ENCODE assay signal across 8 cellular contexts in genomic region chr3:53348118-53348517, GRCh38. TPM values are rescaled to one million over a fixed set of nuclear protein-coding genes. Genes with fewer than 3 reads are reported as not detected.
DNase-seq lines count a peak whose midpoint lies in the region; ATAC-seq, FAIRE-seq and TF ChIP-seq lines count a peak whose summit lies in the region.
"Not testable (repeated sequence)": the region's sequence is repeated elsewhere in the genome, so short reads cannot be mapped to it uniquely, and the experiment has no call there.

No MANE protein-coding gene starts in this region.

- peak overlapping the region; percentile 92 for H3K9ac ChIP-seq in HCT116 (ENCODE audit: low read length)
- peak overlapping the region; percentile 87 for H3K9ac ChIP-seq in SK-N-MC (ENCODE audit: insufficient read length)
- H3K9ac ChIP-seq in H1 (replicated peaks in 1 of 4; ENCODE audit: extremely low read depth in 1 of 4, low read depth in 3 of 4, low read length in 3 of 4) = peak overlapping the region in 3 of 4 experiments; percentile 51 to 77 (median 71); a peak in 5 of 7 replicates
- peak overlapping the region; percentile 83 for H3K9ac ChIP-seq in iPS-18a (ENCODE audit: low read length)

- peak overlapping the region; percentile 66; the same call in 1 of the 2 replicates for H2BK5ac ChIP-seq in H1 (ENCODE audit: low read depth, low read length)

- not testable (repeated sequence) for TF ChIP-seq CTCF in AG04449 (IDR thresholded peaks at IDR 0.05; ENCODE audit: insufficient read depth, low read length, missing control alignments); HCT116 (IDR thresholded peaks at IDR 0.05 in 2 of 3, conservative IDR thresholded peaks at IDR 0.05 in 1 of 3; ENCODE audit: borderline replicate concordance in 1 of 3, insufficient read depth in 1 of 3, low read depth in 2 of 3, low read length in 2 of 3); H1 (IDR thresholded peaks at IDR 0.05; ENCODE audit: control extremely low read depth in 1 of 3, insufficient read depth in 1 of 3, low read depth in 1 of 3, low read length in 3 of 3); nephron (IDR thresholded peaks at IDR 0.05; ENCODE audit: unreplicated experiment in 3 of 3)

- not testable (repeated sequence) for H4K8ac ChIP-seq in H1 (ENCODE audit: extremely low read depth, insufficient read depth, low read length)

- H3K27ac ChIP-seq in HCT116 (ENCODE audit: low read depth, low read length) = peak overlapping the region; percentile 83
- peak overlapping the region; percentile 83; the same call in 1 of the 2 replicates for H3K27ac ChIP-seq in SK-N-MC
- H3K27ac ChIP-seq in H1 (ENCODE audit: low read depth, low read length) = peak overlapping the region; percentile 86; the same call in 1 of the 2 replicates
- H3K27ac ChIP-seq in iPS-18a (ENCODE audit: low read length) = peak overlapping the region; percentile 40

- H3K9me2 ChIP-seq in HCT116 (ENCODE audit: insufficient read depth) = not testable (repeated sequence)

- not testable (repeated sequence) for H3K79me1 ChIP-seq in H1 (ENCODE audit: low read depth, low read length)

- H3K4ac ChIP-seq in H1 (replicated peaks; ENCODE audit: insufficient read length, low read depth, low read length) = not testable (repeated sequence)

- not testable (repeated sequence) for H2BK15ac ChIP-seq in H1 (ENCODE audit: low read length)

- not testable (repeated sequence) for H3K27me3 Mint-ChIP-seq in activated naive CD8-positive, alpha-beta T cell treated with anti-CD3 and anti-CD28 coated beads, Interleukin-2, amount 10 ng/mL, durations not matched to agents 7 days and 5 days; nephron (ENCODE audit: low read depth); stimulated activated naive B cell treated with anti-CD40 and anti-IgM and Interleukin-4, amounts not matched to agents 10 μg/mL and 1 μg/mL and 100 μg/mL, for 72 hours

- TF ChIP-seq RAD21 in HCT116 (IDR thresholded peaks at IDR 0.05; ENCODE audit: low read depth); H1 (IDR thresholded peaks at IDR 0.05 in 1 of 2, conservative IDR thresholded peaks at IDR 0.05 in 1 of 2; ENCODE audit: low read depth in 2 of 2, low read length in 2 of 2): not testable (repeated sequence)

- H3K56ac ChIP-seq in H1 (replicated peaks; ENCODE audit: insufficient read length, low read depth, low read length) = not testable (repeated sequence)

- peak overlapping the region; percentile 89 for H3K4me2 ChIP-seq in HCT116 (ENCODE audit: low read length)
- H3K4me2 ChIP-seq in H1 (ENCODE audit: insufficient read depth in 1 of 2, low read depth in 2 of 2, low read length in 2 of 2) = peak overlapping the region; percentile 85 to 93

- H3K4me3 Mint-ChIP-seq in activated naive CD8-positive, alpha-beta T cell treated with anti-CD3 and anti-CD28 coated beads, Interleukin-2, amount 10 ng/mL, durations not matched to agents 7 days and 5 days = peak overlapping the region; percentile 97
- H3K4me3 Mint-ChIP-seq in nephron = peak overlapping the region; percentile 99 to 100 (median 99)
- peak overlapping the region; percentile 97 to 98 for H3K4me3 Mint-ChIP-seq in stimulated activated naive B cell treated with anti-CD40 and anti-IgM and Interleukin-4, amounts not matched to agents 10 μg/mL and 1 μg/mL and 100 μg/mL, for 72 hours

- 82% methylated on average over 19 of the region's 19 CpGs; no CpG with 5 or more reads in 1 of the 2 experiments for WGBS in H1 (ENCODE audit: extremely low coverage in 1 of 2, insufficient coverage in 1 of 2, insufficient read length in 1 of 2, insufficient replicate concordance in 2 of 2, low coverage in 1 of 2, low lambda C conversion rate in 2 of 2, missing lambda C conversion rate in 1 of 2), 2 experiments

- H3K27me3 ChIP-seq in HCT116 (ENCODE audit: insufficient read depth, low read length); H1 (replicated peaks in 1 of 4; ENCODE audit: control insufficient read depth in 3 of 4, extremely low read depth in 1 of 4, insufficient read depth in 3 of 4, low read length in 3 of 4); iPS-18a (ENCODE audit: control insufficient read depth, insufficient read depth, low read length): not testable (repeated sequence)

- H3K23me2 ChIP-seq in H1 (ENCODE audit: low read depth, low read length) = not testable (repeated sequence)

- not testable (repeated sequence) for H3K36me3 Mint-ChIP-seq in activated naive CD8-positive, alpha-beta T cell treated with anti-CD3 and anti-CD28 coated beads, Interleukin-2, amount 10 ng/mL, durations not matched to agents 7 days and 5 days
- peaks cover 15% of the 10 kb centered on the region for H3K36me3 Mint-ChIP-seq in nephron (ENCODE audit: low read depth)
- peaks cover 9 to 12% of the 10 kb centered on the region in 2 donors for H3K36me3 Mint-ChIP-seq in stimulated activated naive B cell treated with anti-CD40 and anti-IgM and Interleukin-4, amounts not matched to agents 10 μg/mL and 1 μg/mL and 100 μg/mL, for 72 hours

- FAIRE-seq in H1 (lab: Jason Lieb, UNC) = not testable (repeated sequence)

- not testable (repeated sequence) for DNase-seq in AG04449 (ENCODE audit: low read depth, low spot score); HCT116 (ENCODE audit: low read depth, low spot score); SK-N-MC (ENCODE audit: low read depth, low spot score); activated naive CD8-positive, alpha-beta T cell treated with anti-CD3 and anti-CD28 coated beads, Interleukin-2, amount 10 ng/mL, durations not matched to agents 7 days and 5 days; stimulated activated naive B cell treated with anti-CD40 and anti-IgM and Interleukin-4, amounts not matched to agents 10 μg/mL and 1 μg/mL and 100 μg/mL, for 72 hours
- DNase-seq in H1 (ENCODE audit: low read depth in 1 of 2, low spot score in 2 of 2) = peak in 1 of 2 experiments; percentile 45

- ATAC-seq in HCT116; activated naive CD8-positive, alpha-beta T cell treated with anti-CD3 and anti-CD28 coated beads, Interleukin-2, amount 10 ng/mL, durations not matched to agents 7 days and 5 days (ENCODE audit: low read depth); stimulated activated naive B cell treated with anti-CD40 and anti-IgM and Interleukin-4, amounts not matched to agents 10 μg/mL and 1 μg/mL and 100 μg/mL, for 72 hours (replicated peaks): not testable (repeated sequence)

- peaks cover 6 to 26% of the 10 kb centered on the region in 2 experiments for H3K4me1 ChIP-seq in HCT116 (ENCODE audit: control insufficient read depth in 1 of 2, insufficient read depth in 2 of 2, low read length in 2 of 2)
- not testable (repeated sequence) for H3K4me1 ChIP-seq in H1 (replicated peaks in 1 of 4; ENCODE audit: control insufficient read depth in 3 of 4, insufficient read depth in 4 of 4, low read length in 3 of 4); iPS-18a (ENCODE audit: control insufficient read depth, low read depth, low read length)

- RAD21 ChIA-PET in HCT116 (lab: Charles Lee; ENCODE audit: low non-redundant PET in 1 of 2, low total read pairs in 2 of 2, uncharacterized antibody in 2 of 2, unreplicated experiment in 2 of 2) = not testable (repeated sequence)

- CTCF ChIA-PET in AG04449 (lab: Yijun Ruan, JAX) = interaction anchor here (0.7 to 2.6 kb wide), 4 partner anchors 9 to 152 kb away, joined by 3 to 8 read pairs (median 4); no protein-coding TSS in a partner anchor
- CTCF ChIA-PET in HCT116 (lab: Charles Lee) = interaction anchor here (1.0 kb wide), 1 partner anchor 362 kb away, joined by 3 read pairs; no protein-coding TSS in a partner anchor
- CTCF ChIA-PET in H1 (lab: Charles Lee; ENCODE audit: partially characterized antibody) = interaction anchor here (0.6 to 1.9 kb wide), 9 partner anchors 12 to 629 kb away, joined by 3 to 6 read pairs (median 4); no protein-coding TSS in a partner anchor

- peak overlapping the region; percentile 97 for H3K4me3 ChIP-seq in AG04449 (ENCODE audit: low read depth, low read length)
- H3K4me3 ChIP-seq in HCT116 (replicated peaks in 1 of 2; ENCODE audit: low read depth in 1 of 2, low read length in 2 of 2) = peak overlapping the region; percentile 69 to 99
- peak overlapping the region; percentile 89 for H3K4me3 ChIP-seq in SK-N-MC
- peak overlapping the region; percentile 57 to 99 (median 82) for H3K4me3 ChIP-seq in H1 (ENCODE audit: extremely low read depth in 1 of 4, insufficient read depth in 2 of 4, low read depth in 3 of 4, low read length in 4 of 4)
- H3K4me3 ChIP-seq in iPS-18a (ENCODE audit: low read length) = peak overlapping the region; percentile 74

- H3K23ac ChIP-seq in H1 (ENCODE audit: insufficient read length) = not testable (repeated sequence)

- H3K9me3 Mint-ChIP-seq in activated naive CD8-positive, alpha-beta T cell treated with anti-CD3 and anti-CD28 coated beads, Interleukin-2, amount 10 ng/mL, durations not matched to agents 7 days and 5 days; nephron; stimulated activated naive B cell treated with anti-CD40 and anti-IgM and Interleukin-4, amounts not matched to agents 10 μg/mL and 1 μg/mL and 100 μg/mL, for 72 hours: not testable (repeated sequence)

- H4K20me1 ChIP-seq in HCT116 (ENCODE audit: insufficient read depth); H1 (replicated peaks in 1 of 2; ENCODE audit: control insufficient read depth in 1 of 2, insufficient read depth in 2 of 2, low read length in 2 of 2): not testable (repeated sequence)

- H3K36me3 ChIP-seq in HCT116 (ENCODE audit: control insufficient read depth in 1 of 2, insufficient read depth in 2 of 2, low read length in 2 of 2); SK-N-MC (ENCODE audit: insufficient read depth, low read length); H1 (ENCODE audit: control insufficient read depth in 2 of 4, insufficient read depth in 4 of 4, low read length in 3 of 4); iPS-18a (ENCODE audit: control insufficient read depth, low read depth, low read length): not testable (repeated sequence)

- TF ChIP-seq EP300 in H1 (IDR thresholded peaks at IDR 0.05; ENCODE audit: borderline replicate concordance in 1 of 2, low read depth in 2 of 2, low read length in 2 of 2) = not testable (repeated sequence)

- POLR2A ChIA-PET in AG04449 (lab: Yijun Ruan, JAX) (interaction anchor here (0.6 to 1.5 kb wide), 4 partner anchors 9 to 544 kb away, joined by 3 read pairs; partner anchors contain the start of gene SELENOK), HCT116 (lab: Charles Lee) (interaction anchor here (0.7 to 1.6 kb wide), 4 partner anchors 9 to 94 kb away, joined by 3 to 5 read pairs (median 4); no protein-coding TSS in a partner anchor), H1 (lab: Charles Lee; ENCODE audit: partially characterized antibody) (interaction anchor here (0.5 to 2.2 kb wide), 17 partner anchors 9 to 313 kb away, joined by 3 to 10 read pairs (median 5); no protein-coding TSS in a partner anchor)
- POLR2A ChIA-PET in activated naive CD8-positive, alpha-beta T cell treated with anti-CD3 and anti-CD28 coated beads, Interleukin-2, amount 10 ng/mL, durations not matched to agents 7 days and 5 days (lab: Charles Lee) = interaction anchor here (0.7 to 2.3 kb wide), 10 partner anchors 12 to 544 kb away, joined by 3 to 11 read pairs (median 4); partner anchors contain the start of genes ACTR8, SELENOK and TKT

- not testable (repeated sequence) for BruUV-seq in HCT116 (replicated peaks; lab: Mats Ljungman, UMichigan)

- not testable (repeated sequence) for H3K14ac ChIP-seq in H1 (ENCODE audit: insufficient read length)

- H2AFZ ChIP-seq in HCT116 (ENCODE audit: low read depth, low read length, poor library complexity, severe bottlenecking) (peak overlapping the region; percentile 88), H1 (ENCODE audit: low read length) (peak overlapping the region; percentile 76)

- not testable (repeated sequence) for H2AK5ac ChIP-seq in H1 (ENCODE audit: low read depth, low read length)

- H3K9me3 ChIP-seq in HCT116 (ENCODE audit: control insufficient read depth in 1 of 2, insufficient read depth in 1 of 2, low read depth in 1 of 2, low read length in 2 of 2); SK-N-MC (ENCODE audit: low read depth, low read length); H1 (ENCODE audit: insufficient read depth in 2 of 2, low read depth in 1 of 2, low read length in 1 of 2); iPS-18a (ENCODE audit: control insufficient read depth, low read depth, low read length): not testable (repeated sequence)

- H4K91ac ChIP-seq in H1 (replicated peaks; ENCODE audit: insufficient read length, low read length) = not testable (repeated sequence)

- intact Hi-C loops in HCT116 (cut with micrococcal nuclease) = not testable (repeated sequence)

- H3K79me2 ChIP-seq in HCT116 (ENCODE audit: insufficient read depth, low read length) (peaks cover 42% of the 10 kb centered on the region), H1 (ENCODE audit: control insufficient read depth in 1 of 2, insufficient read depth in 2 of 2, low read length in 2 of 2) (peaks cover 4 to 31% of the 10 kb centered on the region in 2 experiments)

- peaks cover 20% of the 10 kb centered on the region for H3K4me1 Mint-ChIP-seq in activated naive CD8-positive, alpha-beta T cell treated with anti-CD3 and anti-CD28 coated beads, Interleukin-2, amount 10 ng/mL, durations not matched to agents 7 days and 5 days
- H3K4me1 Mint-ChIP-seq in nephron = peaks cover 33% of the 10 kb centered on the region
- H3K4me1 Mint-ChIP-seq in stimulated activated naive B cell treated with anti-CD40 and anti-IgM and Interleukin-4, amounts not matched to agents 10 μg/mL and 1 μg/mL and 100 μg/mL, for 72 hours = peaks cover 4 to 21% of the 10 kb centered on the region in 2 donors

- peak overlapping the region; percentile 99 for H3K27ac Mint-ChIP-seq in activated naive CD8-positive, alpha-beta T cell treated with anti-CD3 and anti-CD28 coated beads, Interleukin-2, amount 10 ng/mL, durations not matched to agents 7 days and 5 days
- peak overlapping the region; percentile 99 to 100 (median 99) for H3K27ac Mint-ChIP-seq in nephron
- H3K27ac Mint-ChIP-seq in stimulated activated naive B cell treated with anti-CD40 and anti-IgM and Interleukin-4, amounts not matched to agents 10 μg/mL and 1 μg/mL and 100 μg/mL, for 72 hours = peak overlapping the region; percentile 99

- not testable (repeated sequence) for TF ChIP-seq POLR2A in HCT116 (IDR thresholded peaks at IDR 0.05; ENCODE audit: borderline replicate concordance, extremely low read depth, insufficient read depth, insufficient read length); H1 (IDR thresholded peaks at IDR 0.05; ENCODE audit: control extremely low read depth in 1 of 2, low read depth in 2 of 2, low read length in 2 of 2)

- H2BK12ac ChIP-seq in H1 (ENCODE audit: low read depth, low read length) = not testable (repeated sequence)

- H2BK120ac ChIP-seq in H1 (replicated peaks; ENCODE audit: low read depth, low read length) = not testable (repeated sequence)

- H4K5ac ChIP-seq in H1 (ENCODE audit: insufficient read length, low read depth, low read length) = not testable (repeated sequence)

- H2BK20ac ChIP-seq in H1 (ENCODE audit: low read length) = not testable (repeated sequence)

- not testable (repeated sequence) for H3K18ac ChIP-seq in H1 (ENCODE audit: extremely low read depth, low read length)

RNA-seq across cellular contexts. Expression of gene DCP1A, which starts 0.8 kb away (rescaled TPM):
- total RNA-seq in HCT116 (2021; ENCODE audit: unreplicated experiment) = 33.2 TPM
- polyA plus RNA-seq in HCT116 (2012) = 20.4 and 21.8 TPM in 2 replicates
- 10 to 100 TPM; 32.5 to 34.3 TPM for total RNA-seq in activated naive CD8-positive, alpha-beta T cell treated with anti-CD3 and anti-CD28 coated beads, Interleukin-2, amount 10 ng/mL, durations not matched to agents 7 days and 5 days
- 15.1 and 15.9 TPM in 2 replicates for total RNA-seq in H1 (2021; fragmentation: NEBNext Ultra II Directional; extraction: Animal tissue kit (Norgen Biotek cat#: 25700))
- polyA plus RNA-seq in H1 (2011; rRNA removed) = 12.9 and 13.2 TPM in 2 replicates
- 15.3 TPM for polyA plus RNA-seq in H1 (2011; cell fraction: cytosol; rRNA removed)
- polyA plus RNA-seq in H1 (2011; cell fraction: nucleus; rRNA removed) = 19.5 TPM
- polyA plus RNA-seq in H1 (2012, experiment 1 of 2) = 8.8 to 11.5 TPM (median 9.4 TPM) in 4 replicates
- polyA plus RNA-seq in H1 (2012, experiment 2 of 2) = 1.9 TPM
- polyA plus RNA-seq in H1 (2013, experiment 1 of 2) = 20.0 TPM
- 19.2 TPM for polyA plus RNA-seq in H1 (2013, experiment 2 of 2)
- 71.1 and 81.2 TPM in 2 replicates for polyA minus RNA-seq in H1 (2011; rRNA and poly(A)+ RNA removed)
- polyA minus RNA-seq in H1 (2011; cell fraction: cytosol; rRNA and poly(A)+ RNA removed) = 33.2 TPM
- 53.1 TPM for polyA minus RNA-seq in H1 (2011; cell fraction: nucleus; rRNA and poly(A)+ RNA removed)
